ENCODE assay signal across 24 cellular contexts in the genomic region with DNA sequence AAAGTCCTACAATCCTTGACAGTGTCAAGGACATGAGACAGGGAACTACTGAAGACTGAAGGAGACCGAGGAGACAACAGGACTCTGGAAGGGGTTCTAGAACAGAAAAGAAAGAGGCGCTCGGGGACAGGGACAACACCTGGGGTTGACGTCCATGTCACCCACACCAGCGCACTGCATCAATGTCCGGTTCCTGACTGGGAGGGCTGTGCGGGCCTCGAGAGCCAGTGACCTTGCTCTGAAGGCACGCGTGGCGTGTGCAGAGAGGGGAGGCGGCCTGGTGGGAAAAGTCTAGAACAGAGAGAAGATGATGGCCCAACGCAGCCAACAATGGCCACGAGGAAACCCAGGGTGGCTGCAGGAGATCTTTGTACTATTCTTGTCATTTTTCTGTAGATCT.
"Had no signal": no experiment of that assay in that cellular context is flagged by ENCODE, and none has a peak within 500 bp of the region (broad histone marks: within the 10 kb centered on the region; RNA-seq: fewer than 3 reads in every experiment).

No MANE protein-coding gene starts in this region.

- H3K27ac ChIP-seq: adrenal gland, Peyer's patch, RWPE1, SJCRH30, VCaP had no signal

- H3K27ac Mint-ChIP-seq: activated CD4-positive, alpha-beta T cell treated with anti-CD3 and anti-CD28 coated beads, Interleukin-2, amount 10 ng/mL, durations not matched to agents 7 days and 5 days; activated CD8-positive, alpha-beta T cell treated with anti-CD3 and anti-CD28 coated beads for 36 hours; activated naive CD8-positive, alpha-beta T cell treated with anti-CD3 and anti-CD28 coated beads, Interleukin-2, amount 10 ng/mL, durations not matched to agents 7 days and 5 days; activated T-cell treated with anti-CD3 and anti-CD28 coated beads, Interleukin-2, amount 50 U/mL, for 72 hours had no signal

- H3K4me3 ChIP-seq: adrenal gland, Peyer's patch, SJCRH30 had no signal

- H3K9me3 Mint-ChIP-seq: activated CD4-positive, alpha-beta T cell treated with anti-CD3 and anti-CD28 coated beads, Interleukin-2, amount 10 ng/mL, durations not matched to agents 7 days and 5 days; activated CD8-positive, alpha-beta T cell treated with anti-CD3 and anti-CD28 coated beads for 36 hours; activated naive CD8-positive, alpha-beta T cell treated with anti-CD3 and anti-CD28 coated beads, Interleukin-2, amount 10 ng/mL, durations not matched to agents 7 days and 5 days; activated T-cell treated with anti-CD3 and anti-CD28 coated beads, Interleukin-2, amount 50 U/mL, for 72 hours had no signal

- H3K4me3 Mint-ChIP-seq: activated CD4-positive, alpha-beta T cell treated with anti-CD3 and anti-CD28 coated beads, Interleukin-2, amount 10 ng/mL, durations not matched to agents 7 days and 5 days; activated CD8-positive, alpha-beta T cell treated with anti-CD3 and anti-CD28 coated beads for 36 hours; activated naive CD8-positive, alpha-beta T cell treated with anti-CD3 and anti-CD28 coated beads, Interleukin-2, amount 10 ng/mL, durations not matched to agents 7 days and 5 days; activated T-cell treated with anti-CD3 and anti-CD28 coated beads, Interleukin-2, amount 50 U/mL, for 72 hours had no signal

- DNase-seq: activated CD4-positive, alpha-beta T cell treated with anti-CD3 and anti-CD28 coated beads, Interleukin-2, amount 10 ng/mL, durations not matched to agents 7 days and 5 days; activated CD4-positive, CD25-positive, alpha-beta regulatory T cell; activated CD8-positive, alpha-beta memory T cell treated with anti-CD3 and anti-CD28 coated beads, Interleukin-2, amount 50 U/mL, for 4 hours; activated CD8-positive, alpha-beta T cell treated with anti-CD3 and anti-CD28 coated beads for 36 hours; activated naive CD4-positive, alpha-beta T cell treated with anti-CD3 and anti-CD28 coated beads, Interleukin-2, amount 50 U/mL, for 16 hours; activated naive CD8-positive, alpha-beta T cell treated with anti-CD3 and anti-CD28 coated beads, Interleukin-2, amount 10 ng/mL, durations not matched to agents 7 days and 5 days; activated T-cell treated with anti-CD3 and anti-CD28 coated beads, Interleukin-2, amount 50 U/mL, for 72 hours; anterior cingulate cortex; cerebellar nuclear complex; Karpas-422; NCI-H1048; NCI-H1930; NCI-H2171; NCI-H226; NCI-H69; NK-92 treated with Interleukin-12 subunit alpha and Interleukin-12 subunit beta, amount 100 ng/mL, for 24 hours; Peyer's patch; Right ventricle myocardium superior; SJCRH30; SK-N-SH; T-helper 1 cell had no signal

- H3K27me3 Mint-ChIP-seq: activated CD4-positive, alpha-beta T cell treated with anti-CD3 and anti-CD28 coated beads, Interleukin-2, amount 10 ng/mL, durations not matched to agents 7 days and 5 days; activated CD8-positive, alpha-beta T cell treated with anti-CD3 and anti-CD28 coated beads for 36 hours; activated naive CD8-positive, alpha-beta T cell treated with anti-CD3 and anti-CD28 coated beads, Interleukin-2, amount 10 ng/mL, durations not matched to agents 7 days and 5 days had no signal

- H3K27me3 ChIP-seq: adrenal gland, Peyer's patch, SJCRH30 had no signal

- ATAC-seq: activated CD8-positive, alpha-beta T cell treated with anti-CD3 and anti-CD28 coated beads for 36 hours; activated T-cell treated with anti-CD3 and anti-CD28 coated beads, Interleukin-2, amount 50 U/mL, for 72 hours had no signal

- H3K9me3 ChIP-seq: adrenal gland, Peyer's patch, SJCRH30, SK-N-SH had no signal

- H3K4me1 ChIP-seq: SJCRH30 had no signal
